19 cellular contexts compared by ENCODE assay signal in the genomic region with DNA sequence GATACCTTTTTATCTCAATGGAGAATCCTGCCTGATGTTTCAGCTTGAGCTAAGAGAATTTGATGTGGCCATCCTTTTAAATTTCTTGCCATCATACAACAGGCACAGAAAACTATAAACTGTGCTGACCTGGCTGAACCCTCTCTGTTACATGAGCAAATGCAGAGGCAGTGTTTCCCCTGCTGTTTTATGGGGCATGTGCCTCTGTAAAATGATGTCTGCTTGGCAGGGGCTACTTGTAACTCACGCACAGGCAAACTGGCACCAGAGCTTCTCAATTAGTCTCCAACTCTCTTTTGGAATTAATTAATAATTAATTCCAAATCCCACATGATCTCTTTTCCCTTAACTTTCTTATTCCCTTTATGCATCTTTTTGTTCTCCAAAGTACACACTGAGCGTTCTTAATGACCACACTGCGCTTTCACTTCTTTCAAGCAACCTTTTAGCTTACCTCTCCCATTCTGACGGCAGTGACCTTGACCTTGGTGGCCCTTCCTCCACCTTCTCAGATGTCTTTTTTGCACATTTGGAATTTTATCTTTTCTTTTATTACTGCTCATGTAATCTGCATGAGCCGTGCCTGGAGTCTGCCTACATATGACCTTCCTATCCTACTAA.
"Had no signal": no experiment of that assay in that cellular context is flagged by ENCODE, and none has a peak within 500 bp of the region (broad histone marks: within the 10 kb centered on the region; RNA-seq: fewer than 3 reads in every experiment).

No MANE protein-coding gene starts in this region.

- DNase-seq: colonic mucosa; effector CD4-positive, alpha-beta T cell; endodermal cell; foreskin melanocyte; heart left ventricle; left colon; mammary epithelial cell; naive thymus-derived CD4-positive, alpha-beta T cell; nephron progenitor cell; psoas muscle; retina; right lobe of liver; stimulated activated CD4-positive, alpha-beta T cell treated with anti-CD3 and anti-CD28 coated beads, Interleukin-2, amount 100 ng/mL, for 24 hours; stimulated activated CD4-positive, alpha-beta T cell treated with anti-CD3 and anti-CD28 coated beads, Interleukin-4, amount 100 ng/mL, for 4 hours; stimulated activated naive B cell treated with anti-CD40 and anti-IgM and Interleukin-4, amounts not matched to agents 10 μg/mL and 1 μg/mL and 100 μg/mL, for 72 hours; stomach; substantia nigra; transverse colon had no signal

- H3K4me3 ChIP-seq: colonic mucosa, heart left ventricle, psoas muscle, right lobe of liver, stomach, thoracic aorta, transverse colon had no signal

- H3K4me1 Mint-ChIP-seq: naive thymus-derived CD4-positive, alpha-beta T cell; nephron progenitor cell; stimulated activated naive B cell treated with anti-CD40 and anti-IgM and Interleukin-4, amounts not matched to agents 10 μg/mL and 1 μg/mL and 100 μg/mL, for 72 hours had no signal

- H3K36me3 Mint-ChIP-seq: naive thymus-derived CD4-positive, alpha-beta T cell; stimulated activated naive B cell treated with anti-CD40 and anti-IgM and Interleukin-4, amounts not matched to agents 10 μg/mL and 1 μg/mL and 100 μg/mL, for 72 hours had no signal

- H3K27ac Mint-ChIP-seq: endodermal cell; naive thymus-derived CD4-positive, alpha-beta T cell; nephron progenitor cell; stimulated activated naive B cell treated with anti-CD40 and anti-IgM and Interleukin-4, amounts not matched to agents 10 μg/mL and 1 μg/mL and 100 μg/mL, for 72 hours had no signal

- H3K4me3 Mint-ChIP-seq: endodermal cell; naive thymus-derived CD4-positive, alpha-beta T cell; nephron progenitor cell; stimulated activated naive B cell treated with anti-CD40 and anti-IgM and Interleukin-4, amounts not matched to agents 10 μg/mL and 1 μg/mL and 100 μg/mL, for 72 hours had no signal
